Comparison of ENCODE assay signal across 1 cellular context in the genomic region with DNA sequence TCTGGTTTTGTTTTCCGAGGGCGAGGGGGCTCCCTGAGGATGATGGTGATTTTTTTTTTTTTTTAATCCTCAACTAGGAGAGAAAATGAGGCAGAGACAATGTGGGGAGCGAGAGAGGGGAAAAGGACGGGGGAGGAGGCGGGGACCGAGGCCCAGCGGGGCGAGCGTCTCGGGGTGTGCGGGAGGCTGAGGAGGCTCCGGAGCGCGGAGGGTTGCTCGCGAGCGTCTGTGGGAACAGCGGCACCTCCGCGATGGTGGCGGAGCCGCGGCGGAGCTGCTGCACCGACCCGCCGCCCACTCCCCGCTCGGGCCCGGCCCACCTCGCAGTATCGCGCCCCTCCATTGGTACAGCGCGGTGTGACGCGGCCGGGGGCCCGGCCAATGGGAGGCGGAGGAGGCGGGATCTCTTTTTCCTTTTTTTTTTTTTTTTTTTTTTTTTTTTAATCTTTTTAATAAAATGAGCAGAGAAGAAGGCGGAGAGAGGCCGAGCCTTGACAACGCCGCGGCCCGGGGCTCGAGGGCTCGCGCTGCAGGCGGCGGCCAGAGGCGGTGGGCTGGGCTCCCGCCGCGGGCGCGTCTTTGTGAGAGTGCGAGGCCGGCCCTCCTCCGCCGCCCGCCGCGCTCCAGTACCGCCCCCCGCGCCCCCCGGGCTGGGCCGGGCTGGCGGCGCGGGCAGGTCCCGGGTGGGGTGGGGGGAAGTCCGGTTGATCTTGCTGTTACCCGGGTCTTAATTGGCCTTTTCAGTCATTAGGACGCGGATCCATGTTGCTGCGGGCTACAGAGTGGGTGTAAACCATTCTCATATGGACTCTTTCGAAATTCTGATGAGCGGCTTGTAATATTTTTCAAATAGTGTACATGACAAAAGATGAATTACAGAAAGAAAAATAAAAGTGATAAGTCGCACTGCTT.
A peak's percentile ranks its signal among the peaks of the same experiment; 100 is the strongest.
TF ChIP-seq lines count a peak whose summit lies in the region.

A gene (minus strand): TSS at position 228 of the 912 bp plus-strand sequence.

TF ChIP-seq in HepG2, 621 proteins besides CTCF, POLR2A, EP300 and RAD21 (continued from another document):
- TF ChIP-seq, protein P1, sequence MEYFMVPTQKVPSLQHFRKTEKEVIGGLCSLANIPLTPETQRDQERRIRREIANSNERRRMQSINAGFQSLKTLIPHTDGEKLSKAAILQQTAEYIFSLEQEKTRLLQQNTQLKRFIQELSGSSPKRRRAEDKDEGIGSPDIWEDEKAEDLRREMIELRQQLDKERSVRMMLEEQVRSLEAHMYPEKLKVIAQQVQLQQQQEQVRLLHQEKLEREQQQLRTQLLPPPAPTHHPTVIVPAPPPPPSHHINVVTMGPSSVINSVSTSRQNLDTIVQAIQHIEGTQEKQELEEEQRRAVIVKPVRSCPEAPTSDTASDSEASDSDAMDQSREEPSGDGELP (IDR thresholded peaks at IDR 0.05; ENCODE audit: borderline replicate concordance, low read depth): no peak
- peak; percentile 82 for TF ChIP-seq TSC22D2 (CRISPR knock-in tag; IDR thresholded peaks at IDR 0.05; ENCODE audit: borderline replicate concordance)
- TF ChIP-seq MYC (CRISPR knock-in tag; IDR thresholded peaks at IDR 0.05; ENCODE audit: borderline replicate concordance): peak; percentile 63; the same call in 1 of the 2 replicates
- peak; percentile 40; the same call in 1 of the 2 replicates for TF ChIP-seq MIER3 (CRISPR knock-in tag; IDR thresholded peaks at IDR 0.05; ENCODE audit: borderline replicate concordance)
- peak; percentile 47; the same call in 1 of the 2 replicates for TF ChIP-seq MED1 (CRISPR knock-in tag; IDR thresholded peaks at IDR 0.05)
- TF ChIP-seq NR2C2 (CRISPR knock-in tag; IDR thresholded peaks at IDR 0.05; ENCODE audit: borderline replicate concordance): no peak
- TF ChIP-seq, protein P2, sequence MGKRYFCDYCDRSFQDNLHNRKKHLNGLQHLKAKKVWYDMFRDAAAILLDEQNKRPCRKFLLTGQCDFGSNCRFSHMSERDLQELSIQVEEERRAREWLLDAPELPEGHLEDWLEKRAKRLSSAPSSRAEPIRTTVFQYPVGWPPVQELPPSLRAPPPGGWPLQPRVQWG (CRISPR knock-in tag; IDR thresholded peaks at IDR 0.05; ENCODE audit: borderline replicate concordance, low read depth): no peak
- TF ChIP-seq, protein P3, sequence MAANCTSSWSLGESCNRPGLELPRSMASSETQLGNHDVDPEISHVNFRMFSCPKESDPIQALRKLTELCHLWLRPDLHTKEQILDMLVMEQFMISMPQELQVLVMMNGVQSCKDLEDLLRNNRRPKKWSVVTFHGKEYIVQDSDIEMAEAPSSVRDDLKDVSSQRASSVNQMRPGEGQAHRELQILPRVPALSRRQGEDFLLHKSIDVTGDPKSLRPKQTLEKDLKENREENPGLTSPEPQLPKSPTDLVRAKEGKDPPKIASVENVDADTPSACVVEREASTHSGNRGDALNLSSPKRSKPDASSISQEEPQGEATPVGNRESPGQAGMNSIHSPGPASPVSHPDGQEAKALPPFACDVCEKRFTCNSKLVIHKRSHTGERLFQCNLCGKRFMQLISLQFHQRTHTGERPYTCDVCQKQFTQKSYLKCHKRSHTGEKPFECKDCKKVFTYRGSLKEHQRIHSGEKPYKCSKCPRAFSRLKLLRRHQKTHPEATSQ (CRISPR knock-in tag; IDR thresholded peaks at IDR 0.05; ENCODE audit: borderline replicate concordance): no peak
- TF ChIP-seq NBN (conservative IDR thresholded peaks at IDR 0.05): no peak
- TF ChIP-seq HDAC1 (CRISPR knock-in tag; IDR thresholded peaks at IDR 0.05): peak; percentile 76
- TF ChIP-seq GZF1 (CRISPR knock-in tag; IDR thresholded peaks at IDR 0.05): no peak
- TF ChIP-seq CBX2 (IDR thresholded peaks at IDR 0.05; ENCODE audit: low read depth, low read length): no peak
- TF ChIP-seq CBX2 (CRISPR knock-in tag; IDR thresholded peaks at IDR 0.05; ENCODE audit: low read depth): no peak
- TF ChIP-seq XBP1 (CRISPR knock-in tag; IDR thresholded peaks at IDR 0.05): no peak
- TF ChIP-seq ZNF331 (CRISPR knock-in tag; IDR thresholded peaks at IDR 0.05): peak; percentile 52; the same call in 1 of the 2 replicates
- TF ChIP-seq, protein P4, sequence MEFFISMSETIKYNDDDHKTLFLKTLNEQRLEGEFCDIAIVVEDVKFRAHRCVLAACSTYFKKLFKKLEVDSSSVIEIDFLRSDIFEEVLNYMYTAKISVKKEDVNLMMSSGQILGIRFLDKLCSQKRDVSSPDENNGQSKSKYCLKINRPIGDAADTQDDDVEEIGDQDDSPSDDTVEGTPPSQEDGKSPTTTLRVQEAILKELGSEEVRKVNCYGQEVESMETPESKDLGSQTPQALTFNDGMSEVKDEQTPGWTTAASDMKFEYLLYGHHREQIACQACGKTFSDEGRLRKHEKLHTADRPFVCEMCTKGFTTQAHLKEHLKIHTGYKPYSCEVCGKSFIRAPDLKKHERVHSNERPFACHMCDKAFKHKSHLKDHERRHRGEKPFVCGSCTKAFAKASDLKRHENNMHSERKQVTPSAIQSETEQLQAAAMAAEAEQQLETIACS (CRISPR knock-in tag; IDR thresholded peaks at IDR 0.05): no peak
- peak; percentile 71; the same call in 1 of the 2 replicates for TF ChIP-seq HOXA3 (CRISPR knock-in tag; IDR thresholded peaks at IDR 0.05)
- peak; percentile 45; the same call in 1 of the 2 replicates for TF ChIP-seq DMAP1 (CRISPR knock-in tag; IDR thresholded peaks at IDR 0.05)
- TF ChIP-seq ZNF607 (CRISPR knock-in tag; IDR thresholded peaks at IDR 0.05; ENCODE audit: borderline replicate concordance): peak; percentile 29; the same call in 1 of the 2 replicates
- no peak for TF ChIP-seq ZNF7 (CRISPR knock-in tag; IDR thresholded peaks at IDR 0.05)
- peak; percentile 89 for TF ChIP-seq PTBP1 (IDR thresholded peaks at IDR 0.05; ENCODE audit: low read depth, low read length, poor library complexity, severe bottlenecking)
- TF ChIP-seq ZNF205 (CRISPR knock-in tag; IDR thresholded peaks at IDR 0.05): 0 out of 2 replicates have a peak, but pooled peaks have one; percentile 29
- TF ChIP-seq, protein P5, sequence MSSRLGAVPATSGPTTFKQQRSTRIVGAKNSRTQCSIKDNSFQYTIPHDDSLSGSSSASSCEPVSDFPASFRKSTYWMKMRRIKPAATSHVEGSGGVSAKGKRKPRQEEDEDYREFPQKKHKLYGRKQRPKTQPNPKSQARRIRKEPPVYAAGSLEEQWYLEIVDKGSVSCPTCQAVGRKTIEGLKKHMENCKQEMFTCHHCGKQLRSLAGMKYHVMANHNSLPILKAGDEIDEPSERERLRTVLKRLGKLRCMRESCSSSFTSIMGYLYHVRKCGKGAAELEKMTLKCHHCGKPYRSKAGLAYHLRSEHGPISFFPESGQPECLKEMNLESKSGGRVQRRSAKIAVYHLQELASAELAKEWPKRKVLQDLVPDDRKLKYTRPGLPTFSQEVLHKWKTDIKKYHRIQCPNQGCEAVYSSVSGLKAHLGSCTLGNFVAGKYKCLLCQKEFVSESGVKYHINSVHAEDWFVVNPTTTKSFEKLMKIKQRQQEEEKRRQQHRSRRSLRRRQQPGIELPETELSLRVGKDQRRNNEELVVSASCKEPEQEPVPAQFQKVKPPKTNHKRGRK (CRISPR knock-in tag; IDR thresholded peaks at IDR 0.05): no peak
- TF ChIP-seq BRD4 (CRISPR knock-in tag; IDR thresholded peaks at IDR 0.05): peak; percentile 56; the same call in 1 of the 2 replicates
- TF ChIP-seq SRF (IDR thresholded peaks at IDR 0.05; ENCODE audit: low read depth, low read length): no peak
- peak; percentile 11; the same call in 1 of the 2 replicates for TF ChIP-seq ZNF788 (CRISPR knock-in tag; IDR thresholded peaks at IDR 0.05; ENCODE audit: borderline replicate concordance)
- TF ChIP-seq, protein P6, sequence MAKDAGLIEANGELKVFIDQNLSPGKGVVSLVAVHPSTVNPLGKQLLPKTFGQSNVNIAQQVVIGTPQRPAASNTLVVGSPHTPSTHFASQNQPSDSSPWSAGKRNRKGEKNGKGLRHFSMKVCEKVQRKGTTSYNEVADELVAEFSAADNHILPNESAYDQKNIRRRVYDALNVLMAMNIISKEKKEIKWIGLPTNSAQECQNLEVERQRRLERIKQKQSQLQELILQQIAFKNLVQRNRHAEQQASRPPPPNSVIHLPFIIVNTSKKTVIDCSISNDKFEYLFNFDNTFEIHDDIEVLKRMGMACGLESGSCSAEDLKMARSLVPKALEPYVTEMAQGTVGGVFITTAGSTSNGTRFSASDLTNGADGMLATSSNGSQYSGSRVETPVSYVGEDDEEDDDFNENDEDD (CRISPR knock-in tag; IDR thresholded peaks at IDR 0.05; ENCODE audit: borderline replicate concordance): no peak; the same call in 1 of the 2 replicates
- TF ChIP-seq, protein P7, sequence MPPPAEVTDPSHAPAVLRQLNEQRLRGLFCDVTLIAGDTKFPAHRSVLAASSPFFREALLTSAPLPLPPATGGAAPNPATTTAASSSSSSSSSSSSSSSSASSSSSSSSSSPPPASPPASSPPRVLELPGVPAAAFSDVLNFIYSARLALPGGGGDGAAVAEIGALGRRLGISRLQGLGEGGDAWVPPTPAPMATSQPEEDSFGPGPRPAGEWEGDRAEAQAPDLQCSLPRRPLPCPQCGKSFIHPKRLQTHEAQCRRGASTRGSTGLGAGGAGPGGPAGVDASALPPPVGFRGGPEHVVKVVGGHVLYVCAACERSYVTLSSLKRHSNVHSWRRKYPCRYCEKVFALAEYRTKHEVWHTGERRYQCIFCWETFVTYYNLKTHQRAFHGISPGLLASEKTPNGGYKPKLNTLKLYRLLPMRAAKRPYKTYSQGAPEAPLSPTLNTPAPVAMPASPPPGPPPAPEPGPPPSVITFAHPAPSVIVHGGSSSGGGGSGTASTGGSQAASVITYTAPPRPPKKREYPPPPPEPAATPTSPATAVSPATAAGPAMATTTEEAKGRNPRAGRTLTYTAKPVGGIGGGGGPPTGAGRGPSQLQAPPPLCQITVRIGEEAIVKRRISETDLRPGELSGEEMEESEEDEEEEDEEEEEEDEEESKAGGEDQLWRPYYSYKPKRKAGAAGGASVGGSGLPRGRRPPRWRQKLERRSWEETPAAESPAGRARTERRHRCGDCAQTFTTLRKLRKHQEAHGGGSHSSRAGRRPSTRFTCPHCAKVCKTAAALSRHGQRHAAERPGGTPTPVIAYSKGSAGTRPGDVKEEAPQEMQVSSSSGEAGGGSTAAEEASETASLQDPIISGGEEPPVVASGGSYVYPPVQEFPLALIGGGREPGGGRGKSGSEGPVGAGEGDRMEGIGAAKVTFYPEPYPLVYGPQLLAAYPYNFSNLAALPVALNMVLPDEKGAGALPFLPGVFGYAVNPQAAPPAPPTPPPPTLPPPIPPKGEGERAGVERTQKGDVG (CRISPR knock-in tag; IDR thresholded peaks at IDR 0.05; ENCODE audit: borderline replicate concordance): no peak
- TF ChIP-seq PHF5A (CRISPR knock-in tag; IDR thresholded peaks at IDR 0.05; ENCODE audit: low read depth, unreplicated experiment): peak; percentile 78
- no peak for TF ChIP-seq ZNF138 (CRISPR knock-in tag; IDR thresholded peaks at IDR 0.05; ENCODE audit: low read depth)
- TF ChIP-seq, protein P8, sequence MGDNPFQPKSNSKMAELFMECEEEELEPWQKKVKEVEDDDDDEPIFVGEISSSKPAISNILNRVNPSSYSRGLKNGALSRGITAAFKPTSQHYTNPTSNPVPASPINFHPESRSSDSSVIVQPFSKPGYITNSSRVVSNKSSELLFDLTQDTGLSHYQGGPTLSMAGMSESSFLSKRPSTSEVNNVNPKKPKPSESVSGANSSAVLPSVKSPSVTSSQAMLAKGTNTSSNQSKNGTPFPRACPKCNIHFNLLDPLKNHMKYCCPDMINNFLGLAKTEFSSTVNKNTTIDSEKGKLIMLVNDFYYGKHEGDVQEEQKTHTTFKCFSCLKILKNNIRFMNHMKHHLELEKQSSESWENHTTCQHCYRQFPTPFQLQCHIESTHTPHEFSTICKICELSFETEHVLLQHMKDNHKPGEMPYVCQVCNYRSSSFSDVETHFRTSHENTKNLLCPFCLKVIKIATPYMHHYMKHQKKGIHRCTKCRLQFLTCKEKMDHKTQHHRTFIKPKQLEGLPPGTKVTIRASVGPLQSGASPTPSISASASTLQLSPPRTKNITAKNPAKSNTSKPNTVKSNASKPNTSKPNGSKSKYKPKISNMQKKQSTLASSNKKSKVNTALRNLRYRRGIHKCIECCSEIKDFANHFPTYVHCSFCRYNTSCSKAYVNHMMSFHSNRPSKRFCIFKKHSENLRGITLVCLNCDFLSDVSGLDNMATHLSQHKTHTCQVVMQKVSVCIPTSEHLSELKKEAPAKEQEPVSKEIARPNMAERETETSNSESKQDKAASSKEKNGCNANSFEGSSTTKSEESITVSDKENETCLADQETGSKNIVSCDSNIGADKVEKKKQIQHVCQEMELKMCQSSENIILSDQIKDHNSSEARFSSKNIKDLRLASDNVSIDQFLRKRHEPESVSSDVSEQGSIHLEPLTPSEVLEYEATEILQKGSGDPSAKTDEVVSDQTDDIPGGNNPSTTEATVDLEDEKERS (CRISPR knock-in tag; IDR thresholded peaks at IDR 0.05): peak; percentile 30; the same call in 1 of the 2 replicates
- TF ChIP-seq ZBTB20 (CRISPR knock-in tag; IDR thresholded peaks at IDR 0.05; ENCODE audit: borderline replicate concordance, low read depth): peak; percentile 19; the same call in 1 of the 2 replicates
- 0 out of 2 replicates have a peak, but pooled peaks have one; percentile 18 for TF ChIP-seq ETV5 (CRISPR knock-in tag; IDR thresholded peaks at IDR 0.05; ENCODE audit: borderline replicate concordance)
- TF ChIP-seq GABPA (IDR thresholded peaks at IDR 0.05; ENCODE audit: low read depth, low read length): no peak
- TF ChIP-seq GABPA (CRISPR knock-in tag; IDR thresholded peaks at IDR 0.05; ENCODE audit: low read depth): no peak
- no peak for TF ChIP-seq CCAR2 (optimal IDR thresholded peaks at IDR 0.05; ENCODE audit: low read depth, low read length)
- 0 out of 2 replicates have a peak, but pooled peaks have one; percentile 54 for TF ChIP-seq MEF2D (CRISPR knock-in tag; IDR thresholded peaks at IDR 0.05)
- TF ChIP-seq SP5 (CRISPR knock-in tag; IDR thresholded peaks at IDR 0.05; ENCODE audit: borderline replicate concordance, low read depth): 0 out of 2 replicates have a peak, but pooled peaks have one; percentile 8
- no peak for TF ChIP-seq ZNF337 (CRISPR knock-in tag; IDR thresholded peaks at IDR 0.05; ENCODE audit: borderline replicate concordance, low read depth)
- TF ChIP-seq, protein P9, sequence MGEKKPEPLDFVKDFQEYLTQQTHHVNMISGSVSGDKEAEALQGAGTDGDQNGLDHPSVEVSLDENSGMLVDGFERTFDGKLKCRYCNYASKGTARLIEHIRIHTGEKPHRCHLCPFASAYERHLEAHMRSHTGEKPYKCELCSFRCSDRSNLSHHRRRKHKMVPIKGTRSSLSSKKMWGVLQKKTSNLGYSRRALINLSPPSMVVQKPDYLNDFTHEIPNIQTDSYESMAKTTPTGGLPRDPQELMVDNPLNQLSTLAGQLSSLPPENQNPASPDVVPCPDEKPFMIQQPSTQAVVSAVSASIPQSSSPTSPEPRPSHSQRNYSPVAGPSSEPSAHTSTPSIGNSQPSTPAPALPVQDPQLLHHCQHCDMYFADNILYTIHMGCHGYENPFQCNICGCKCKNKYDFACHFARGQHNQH (CRISPR knock-in tag; IDR thresholded peaks at IDR 0.05): no peak
- no peak for TF ChIP-seq ZNF143 (CRISPR knock-in tag; IDR thresholded peaks at IDR 0.05)
- TF ChIP-seq BCL6 (CRISPR knock-in tag; IDR thresholded peaks at IDR 0.05): 0 out of 2 replicates have a peak, but pooled peaks have one; percentile 33
- TF ChIP-seq SPEN (CRISPR knock-in tag; IDR thresholded peaks at IDR 0.05; ENCODE audit: low read depth): peak; percentile 70
- no peak for TF ChIP-seq ZNF333 (CRISPR knock-in tag; IDR thresholded peaks at IDR 0.05; ENCODE audit: borderline replicate concordance)
- TF ChIP-seq ZNF615 (CRISPR knock-in tag; IDR thresholded peaks at IDR 0.05; ENCODE audit: borderline replicate concordance): no peak
